1 cellular context compared by ENCODE assay signal in genomic region chr3:123980539-123980938, GRCh38.
TF ChIP-seq lines count a peak whose summit lies in the region.

No MANE protein-coding gene starts in this region.

TF ChIP-seq in IMR-90, 13 proteins besides CTCF, POLR2A, EP300 and RAD21:
- TF ChIP-seq MAFK (IDR thresholded peaks at IDR 0.05; ENCODE audit: low read depth, low read length) (0 out of 2 replicates have a peak, but pooled peaks have one; percentile 52), BHLHE40 (IDR thresholded peaks at IDR 0.05; ENCODE audit: low read depth, low read length) (no peak), CEBPB (IDR thresholded peaks at IDR 0.05; ENCODE audit: low read depth, low read length) (no peak), MXI1 (IDR thresholded peaks at IDR 0.05; ENCODE audit: borderline replicate concordance, low read depth, low read length) (no peak)
- TF ChIP-seq, protein P1, sequence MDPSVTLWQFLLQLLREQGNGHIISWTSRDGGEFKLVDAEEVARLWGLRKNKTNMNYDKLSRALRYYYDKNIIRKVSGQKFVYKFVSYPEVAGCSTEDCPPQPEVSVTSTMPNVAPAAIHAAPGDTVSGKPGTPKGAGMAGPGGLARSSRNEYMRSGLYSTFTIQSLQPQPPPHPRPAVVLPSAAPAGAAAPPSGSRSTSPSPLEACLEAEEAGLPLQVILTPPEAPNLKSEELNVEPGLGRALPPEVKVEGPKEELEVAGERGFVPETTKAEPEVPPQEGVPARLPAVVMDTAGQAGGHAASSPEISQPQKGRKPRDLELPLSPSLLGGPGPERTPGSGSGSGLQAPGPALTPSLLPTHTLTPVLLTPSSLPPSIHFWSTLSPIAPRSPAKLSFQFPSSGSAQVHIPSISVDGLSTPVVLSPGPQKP (IDR thresholded peaks at IDR 0.05; ENCODE audit: borderline replicate concordance, low read depth, low read length): no peak
